Comparison of ENCODE assay signal across 1 cellular context in genomic region chr2:70517804-70518203, GRCh38.
TF ChIP-seq lines count a peak whose summit lies in the region.

No MANE protein-coding gene starts in this region.

TF ChIP-seq in HepG2, 621 proteins besides CTCF, POLR2A, EP300 and RAD21 (continued from another document and continues in another):
- TF ChIP-seq, protein P1, sequence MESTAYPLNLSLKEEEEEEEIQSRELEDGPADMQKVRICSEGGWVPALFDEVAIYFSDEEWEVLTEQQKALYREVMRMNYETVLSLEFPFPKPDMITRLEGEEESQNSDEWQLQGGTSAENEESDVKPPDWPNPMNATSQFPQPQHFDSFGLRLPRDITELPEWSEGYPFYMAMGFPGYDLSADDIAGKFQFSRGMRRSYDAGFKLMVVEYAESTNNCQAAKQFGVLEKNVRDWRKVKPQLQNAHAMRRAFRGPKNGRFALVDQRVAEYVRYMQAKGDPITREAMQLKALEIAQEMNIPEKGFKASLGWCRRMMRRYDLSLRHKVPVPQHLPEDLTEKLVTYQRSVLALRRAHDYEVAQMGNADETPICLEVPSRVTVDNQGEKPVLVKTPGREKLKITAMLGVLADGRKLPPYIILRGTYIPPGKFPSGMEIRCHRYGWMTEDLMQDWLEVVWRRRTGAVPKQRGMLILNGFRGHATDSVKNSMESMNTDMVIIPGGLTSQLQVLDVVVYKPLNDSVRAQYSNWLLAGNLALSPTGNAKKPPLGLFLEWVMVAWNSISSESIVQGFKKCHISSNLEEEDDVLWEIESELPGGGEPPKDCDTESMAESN (CRISPR knock-in tag; conservative IDR thresholded peaks at IDR 0.05): no peak
- TF ChIP-seq ZNF569 (CRISPR knock-in tag; IDR thresholded peaks at IDR 0.05; ENCODE audit: borderline replicate concordance): no peak
- no peak for TF ChIP-seq RARG (CRISPR knock-in tag; IDR thresholded peaks at IDR 0.05; ENCODE audit: low read depth)
- TF ChIP-seq, protein P2, sequence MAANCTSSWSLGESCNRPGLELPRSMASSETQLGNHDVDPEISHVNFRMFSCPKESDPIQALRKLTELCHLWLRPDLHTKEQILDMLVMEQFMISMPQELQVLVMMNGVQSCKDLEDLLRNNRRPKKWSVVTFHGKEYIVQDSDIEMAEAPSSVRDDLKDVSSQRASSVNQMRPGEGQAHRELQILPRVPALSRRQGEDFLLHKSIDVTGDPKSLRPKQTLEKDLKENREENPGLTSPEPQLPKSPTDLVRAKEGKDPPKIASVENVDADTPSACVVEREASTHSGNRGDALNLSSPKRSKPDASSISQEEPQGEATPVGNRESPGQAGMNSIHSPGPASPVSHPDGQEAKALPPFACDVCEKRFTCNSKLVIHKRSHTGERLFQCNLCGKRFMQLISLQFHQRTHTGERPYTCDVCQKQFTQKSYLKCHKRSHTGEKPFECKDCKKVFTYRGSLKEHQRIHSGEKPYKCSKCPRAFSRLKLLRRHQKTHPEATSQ (CRISPR knock-in tag; IDR thresholded peaks at IDR 0.05; ENCODE audit: borderline replicate concordance): no peak
- no peak for TF ChIP-seq ZNF605 (CRISPR knock-in tag; IDR thresholded peaks at IDR 0.05)
- no peak for TF ChIP-seq SIX1 (CRISPR knock-in tag; IDR thresholded peaks at IDR 0.05; ENCODE audit: borderline replicate concordance)
- no peak for TF ChIP-seq ZNF597 (CRISPR knock-in tag; IDR thresholded peaks at IDR 0.05)
- TF ChIP-seq ZBTB38 (CRISPR knock-in tag; IDR thresholded peaks at IDR 0.05): no peak
- TF ChIP-seq, protein P3, sequence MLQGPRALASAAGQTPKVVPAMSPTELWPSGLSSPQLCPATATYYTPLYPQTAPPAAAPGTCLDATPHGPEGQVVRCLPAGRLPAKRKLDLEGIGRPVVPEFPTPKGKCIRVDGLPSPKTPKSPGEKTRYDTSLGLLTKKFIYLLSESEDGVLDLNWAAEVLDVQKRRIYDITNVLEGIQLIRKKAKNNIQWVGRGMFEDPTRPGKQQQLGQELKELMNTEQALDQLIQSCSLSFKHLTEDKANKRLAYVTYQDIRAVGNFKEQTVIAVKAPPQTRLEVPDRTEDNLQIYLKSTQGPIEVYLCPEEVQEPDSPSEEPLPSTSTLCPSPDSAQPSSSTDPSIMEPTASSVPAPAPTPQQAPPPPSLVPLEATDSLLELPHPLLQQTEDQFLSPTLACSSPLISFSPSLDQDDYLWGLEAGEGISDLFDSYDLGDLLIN (CRISPR knock-in tag; IDR thresholded peaks at IDR 0.05; ENCODE audit: borderline replicate concordance): no peak
- no peak for TF ChIP-seq NCOA1 (CRISPR knock-in tag; IDR thresholded peaks at IDR 0.05)
- 0 out of 2 replicates have a peak, but pooled peaks have one; percentile 19 for TF ChIP-seq MTA1 (CRISPR knock-in tag; IDR thresholded peaks at IDR 0.05; ENCODE audit: borderline replicate concordance)
- TF ChIP-seq ZFX (CRISPR knock-in tag; IDR thresholded peaks at IDR 0.05; ENCODE audit: low read depth): peak; percentile 42; the same call in 1 of the 2 replicates
- TF ChIP-seq ZNF142 (CRISPR knock-in tag; IDR thresholded peaks at IDR 0.05): no peak
- TF ChIP-seq, protein P4, sequence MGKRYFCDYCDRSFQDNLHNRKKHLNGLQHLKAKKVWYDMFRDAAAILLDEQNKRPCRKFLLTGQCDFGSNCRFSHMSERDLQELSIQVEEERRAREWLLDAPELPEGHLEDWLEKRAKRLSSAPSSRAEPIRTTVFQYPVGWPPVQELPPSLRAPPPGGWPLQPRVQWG (CRISPR knock-in tag; IDR thresholded peaks at IDR 0.05; ENCODE audit: borderline replicate concordance, low read depth): no peak
- TF ChIP-seq TOPORS (CRISPR knock-in tag; IDR thresholded peaks at IDR 0.05): no peak
- TF ChIP-seq GATA4 (IDR thresholded peaks at IDR 0.05; ENCODE audit: borderline replicate concordance, low read depth): no peak
- TF ChIP-seq, protein P5, sequence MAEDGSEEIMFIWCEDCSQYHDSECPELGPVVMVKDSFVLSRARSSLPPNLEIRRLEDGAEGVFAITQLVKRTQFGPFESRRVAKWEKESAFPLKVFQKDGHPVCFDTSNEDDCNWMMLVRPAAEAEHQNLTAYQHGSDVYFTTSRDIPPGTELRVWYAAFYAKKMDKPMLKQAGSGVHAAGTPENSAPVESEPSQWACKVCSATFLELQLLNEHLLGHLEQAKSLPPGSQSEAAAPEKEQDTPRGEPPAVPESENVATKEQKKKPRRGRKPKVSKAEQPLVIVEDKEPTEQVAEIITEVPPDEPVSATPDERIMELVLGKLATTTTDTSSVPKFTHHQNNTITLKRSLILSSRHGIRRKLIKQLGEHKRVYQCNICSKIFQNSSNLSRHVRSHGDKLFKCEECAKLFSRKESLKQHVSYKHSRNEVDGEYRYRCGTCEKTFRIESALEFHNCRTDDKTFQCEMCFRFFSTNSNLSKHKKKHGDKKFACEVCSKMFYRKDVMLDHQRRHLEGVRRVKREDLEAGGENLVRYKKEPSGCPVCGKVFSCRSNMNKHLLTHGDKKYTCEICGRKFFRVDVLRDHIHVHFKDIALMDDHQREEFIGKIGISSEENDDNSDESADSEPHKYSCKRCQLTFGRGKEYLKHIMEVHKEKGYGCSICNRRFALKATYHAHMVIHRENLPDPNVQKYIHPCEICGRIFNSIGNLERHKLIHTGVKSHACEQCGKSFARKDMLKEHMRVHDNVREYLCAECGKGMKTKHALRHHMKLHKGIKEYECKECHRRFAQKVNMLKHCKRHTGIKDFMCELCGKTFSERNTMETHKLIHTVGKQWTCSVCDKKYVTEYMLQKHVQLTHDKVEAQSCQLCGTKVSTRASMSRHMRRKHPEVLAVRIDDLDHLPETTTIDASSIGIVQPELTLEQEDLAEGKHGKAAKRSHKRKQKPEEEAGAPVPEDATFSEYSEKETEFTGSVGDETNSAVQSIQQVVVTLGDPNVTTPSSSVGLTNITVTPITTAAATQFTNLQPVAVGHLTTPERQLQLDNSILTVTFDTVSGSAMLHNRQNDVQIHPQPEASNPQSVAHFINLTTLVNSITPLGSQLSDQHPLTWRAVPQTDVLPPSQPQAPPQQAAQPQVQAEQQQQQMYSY (CRISPR knock-in tag; IDR thresholded peaks at IDR 0.05): no peak
- TF ChIP-seq, protein P6, sequence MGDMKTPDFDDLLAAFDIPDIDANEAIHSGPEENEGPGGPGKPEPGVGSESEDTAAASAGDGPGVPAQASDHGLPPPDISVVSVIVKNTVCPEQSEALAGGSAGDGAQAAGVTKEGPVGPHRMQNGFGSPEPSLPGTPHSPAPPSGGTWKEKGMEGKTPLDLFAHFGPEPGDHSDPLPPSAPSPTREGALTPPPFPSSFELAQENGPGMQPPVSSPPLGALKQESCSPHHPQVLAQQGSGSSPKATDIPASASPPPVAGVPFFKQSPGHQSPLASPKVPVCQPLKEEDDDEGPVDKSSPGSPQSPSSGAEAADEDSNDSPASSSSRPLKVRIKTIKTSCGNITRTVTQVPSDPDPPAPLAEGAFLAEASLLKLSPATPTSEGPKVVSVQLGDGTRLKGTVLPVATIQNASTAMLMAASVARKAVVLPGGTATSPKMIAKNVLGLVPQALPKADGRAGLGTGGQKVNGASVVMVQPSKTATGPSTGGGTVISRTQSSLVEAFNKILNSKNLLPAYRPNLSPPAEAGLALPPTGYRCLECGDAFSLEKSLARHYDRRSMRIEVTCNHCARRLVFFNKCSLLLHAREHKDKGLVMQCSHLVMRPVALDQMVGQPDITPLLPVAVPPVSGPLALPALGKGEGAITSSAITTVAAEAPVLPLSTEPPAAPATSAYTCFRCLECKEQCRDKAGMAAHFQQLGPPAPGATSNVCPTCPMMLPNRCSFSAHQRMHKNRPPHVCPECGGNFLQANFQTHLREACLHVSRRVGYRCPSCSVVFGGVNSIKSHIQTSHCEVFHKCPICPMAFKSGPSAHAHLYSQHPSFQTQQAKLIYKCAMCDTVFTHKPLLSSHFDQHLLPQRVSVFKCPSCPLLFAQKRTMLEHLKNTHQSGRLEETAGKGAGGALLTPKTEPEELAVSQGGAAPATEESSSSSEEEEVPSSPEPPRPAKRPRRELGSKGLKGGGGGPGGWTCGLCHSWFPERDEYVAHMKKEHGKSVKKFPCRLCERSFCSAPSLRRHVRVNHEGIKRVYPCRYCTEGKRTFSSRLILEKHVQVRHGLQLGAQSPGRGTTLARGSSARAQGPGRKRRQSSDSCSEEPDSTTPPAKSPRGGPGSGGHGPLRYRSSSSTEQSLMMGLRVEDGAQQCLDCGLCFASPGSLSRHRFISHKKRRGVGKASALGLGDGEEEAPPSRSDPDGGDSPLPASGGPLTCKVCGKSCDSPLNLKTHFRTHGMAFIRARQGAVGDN (CRISPR knock-in tag; IDR thresholded peaks at IDR 0.05): peak; percentile 86
- TF ChIP-seq ZNF230 (CRISPR knock-in tag; IDR thresholded peaks at IDR 0.05): no peak
- TF ChIP-seq FOXP1 (IDR thresholded peaks at IDR 0.05): no peak
- no peak for TF ChIP-seq FOXP1 (CRISPR knock-in tag; IDR thresholded peaks at IDR 0.05)
- 0 out of 2 replicates have a peak, but pooled peaks have one; percentile 15 for TF ChIP-seq ZNF501 (CRISPR knock-in tag; IDR thresholded peaks at IDR 0.05)
- TF ChIP-seq MXD3 (CRISPR knock-in tag; IDR thresholded peaks at IDR 0.05): no peak
- peak; percentile 42; the same call in 1 of the 2 replicates for TF ChIP-seq HES4 (CRISPR knock-in tag; IDR thresholded peaks at IDR 0.05; ENCODE audit: borderline replicate concordance)
- TF ChIP-seq ZNF615 (CRISPR knock-in tag; IDR thresholded peaks at IDR 0.05; ENCODE audit: borderline replicate concordance): no peak
- TF ChIP-seq, protein P7, sequence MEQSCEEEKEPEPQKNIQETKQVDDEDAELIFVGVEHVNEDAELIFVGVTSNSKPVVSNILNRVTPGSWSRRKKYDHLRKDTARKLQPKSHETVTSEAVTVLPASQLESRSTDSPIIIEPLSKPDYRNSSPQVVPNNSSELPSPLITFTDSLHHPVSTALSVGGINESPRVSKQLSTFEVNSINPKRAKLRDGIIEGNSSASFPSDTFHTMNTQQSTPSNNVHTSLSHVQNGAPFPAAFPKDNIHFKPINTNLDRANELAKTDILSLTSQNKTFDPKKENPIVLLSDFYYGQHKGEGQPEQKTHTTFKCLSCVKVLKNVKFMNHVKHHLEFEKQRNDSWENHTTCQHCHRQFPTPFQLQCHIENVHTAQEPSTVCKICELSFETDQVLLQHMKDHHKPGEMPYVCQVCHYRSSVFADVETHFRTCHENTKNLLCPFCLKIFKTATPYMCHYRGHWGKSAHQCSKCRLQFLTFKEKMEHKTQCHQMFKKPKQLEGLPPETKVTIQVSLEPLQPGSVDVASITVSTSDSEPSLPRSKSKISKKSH (CRISPR knock-in tag; IDR thresholded peaks at IDR 0.05; ENCODE audit: borderline replicate concordance): no peak
- no peak for TF ChIP-seq ZNF20 (CRISPR knock-in tag; IDR thresholded peaks at IDR 0.05)
- TF ChIP-seq ZKSCAN5 (CRISPR knock-in tag; IDR thresholded peaks at IDR 0.05): no peak
- TF ChIP-seq TEAD3 (CRISPR knock-in tag; optimal IDR thresholded peaks at IDR 0.05; ENCODE audit: borderline replicate concordance): peak; percentile 26
- TF ChIP-seq PBX3 (CRISPR knock-in tag; IDR thresholded peaks at IDR 0.05; ENCODE audit: borderline replicate concordance): no peak
- TF ChIP-seq NR2F1 (CRISPR knock-in tag; IDR thresholded peaks at IDR 0.05): no peak
- TF ChIP-seq ELF1 (CRISPR knock-in tag; IDR thresholded peaks at IDR 0.05): no peak
